In genomic region chr2:45782968-45783367, GRCh38 we compare ENCODE assay signal across 23 cellular contexts.
DNase-seq lines count a peak whose midpoint lies in the region; ATAC-seq and TF ChIP-seq lines count a peak whose summit lies in the region.
"Had no signal": no experiment of that assay in that cellular context is flagged by ENCODE, and none has a peak within 500 bp of the region (broad histone marks: within the 10 kb centered on the region; RNA-seq: fewer than 3 reads in every experiment).

No MANE protein-coding gene starts in this region.

- no peak overlapping the region for H3K4me2 ChIP-seq in GM23248 (ENCODE audit: unreplicated experiment)

- H3K4me3 ChIP-seq in GM23248: no peak overlapping the region
- H3K4me3 ChIP-seq: ascending aorta, lung, sigmoid colon, vagina had no signal

- no peak overlapping the region for H2AFZ ChIP-seq in GM23248

- no peak overlapping the region for H3K4me3 Mint-ChIP-seq in stimulated activated memory B cell treated with anti-CD40 and anti-IgM and Interleukin-4, amounts not matched to agents 10 μg/mL and 1 μg/mL and 100 μg/mL, for 72 hours
- no peak overlapping the region for H3K4me3 Mint-ChIP-seq in HFFc6
- H3K4me3 Mint-ChIP-seq: activated CD4-positive, alpha-beta T cell treated with anti-CD3 and anti-CD28 coated beads for 36 hours; activated naive CD8-positive, alpha-beta T cell treated with anti-CD3 and anti-CD28 coated beads, Interleukin-2, amount 10 ng/mL, durations not matched to agents 7 days and 5 days; CD8-positive, alpha-beta memory T cell; central memory CD8-positive, alpha-beta T cell; H9 had no signal

- in situ Hi-C loops in GM23248 (cut with MboI): no loop called here

- no peak for ATAC-seq in stimulated activated memory B cell treated with anti-CD40 and anti-IgM and Interleukin-4, amounts not matched to agents 10 μg/mL and 1 μg/mL and 100 μg/mL, for 72 hours
- no peak for ATAC-seq in GM21717 (IDR thresholded peaks at IDR 0.05; ENCODE audit: unreplicated experiment)
- ATAC-seq: activated CD4-positive, alpha-beta T cell treated with anti-CD3 and anti-CD28 coated beads for 36 hours had no signal

- H3K27ac ChIP-seq in caudate nucleus (ENCODE audit: low read depth, low read length) (peak overlapping the region; percentile 29), GM23248 (no peak overlapping the region)
- H3K27ac ChIP-seq: 22Rv1, ascending aorta, vagina had no signal

- 70 to 74% methylated on average over 4 of the region's 4 CpGs for WGBS in GM23248 (ENCODE audit: low coverage in 1 of 2, low lambda C conversion rate in 2 of 2, missing lambda C conversion rate in 2 of 2), 2 experiments

- H3K36me3 ChIP-seq in GM23248 (ENCODE audit: low read depth): no peaks in the 10 kb centered on the region
- H3K36me3 ChIP-seq: ascending aorta, sigmoid colon, vagina had no signal

- peaks cover 71% of the 10 kb centered on the region for H3K79me2 ChIP-seq in GM23248 (ENCODE audit: insufficient read depth)

- H3K36me3 Mint-ChIP-seq in stimulated activated memory B cell treated with anti-CD40 and anti-IgM and Interleukin-4, amounts not matched to agents 10 μg/mL and 1 μg/mL and 100 μg/mL, for 72 hours: peaks cover 11% of the 10 kb centered on the region
- H3K36me3 Mint-ChIP-seq in HFFc6 (ENCODE audit: low read depth): no peaks in the 10 kb centered on the region
- H3K36me3 Mint-ChIP-seq: activated naive CD8-positive, alpha-beta T cell treated with anti-CD3 and anti-CD28 coated beads, Interleukin-2, amount 10 ng/mL, durations not matched to agents 7 days and 5 days; CD8-positive, alpha-beta memory T cell had no signal

- no peaks in the 10 kb centered on the region for H3F3A ChIP-seq in GM23248 (ENCODE audit: insufficient read depth)

- H3K9me3 Mint-ChIP-seq in stimulated activated memory B cell treated with anti-CD40 and anti-IgM and Interleukin-4, amounts not matched to agents 10 μg/mL and 1 μg/mL and 100 μg/mL, for 72 hours: no peaks in the 10 kb centered on the region
- no peaks in the 10 kb centered on the region for H3K9me3 Mint-ChIP-seq in HFFc6
- H3K9me3 Mint-ChIP-seq: activated naive CD8-positive, alpha-beta T cell treated with anti-CD3 and anti-CD28 coated beads, Interleukin-2, amount 10 ng/mL, durations not matched to agents 7 days and 5 days; CD8-positive, alpha-beta memory T cell; central memory CD8-positive, alpha-beta T cell; H9 had no signal

- no peaks in the 10 kb centered on the region for H3K27me3 ChIP-seq in GM23248 (replicated peaks; ENCODE audit: insufficient read depth)
- H3K27me3 ChIP-seq: ascending aorta, sigmoid colon, vagina had no signal

- no peak overlapping the region for H3K9ac ChIP-seq in GM23248

- no peak for TF ChIP-seq CTCF in HFFc6 (IDR thresholded peaks at IDR 0.05)

- H3K9me2 ChIP-seq in GM23248 (ENCODE audit: insufficient read depth): no peaks in the 10 kb centered on the region

- peaks cover 46% of the 10 kb centered on the region for H3K4me1 Mint-ChIP-seq in stimulated activated memory B cell treated with anti-CD40 and anti-IgM and Interleukin-4, amounts not matched to agents 10 μg/mL and 1 μg/mL and 100 μg/mL, for 72 hours
- H3K4me1 Mint-ChIP-seq in HFFc6 (ENCODE audit: low read depth): peaks cover 12% of the 10 kb centered on the region

- H3K27ac Mint-ChIP-seq in stimulated activated memory B cell treated with anti-CD40 and anti-IgM and Interleukin-4, amounts not matched to agents 10 μg/mL and 1 μg/mL and 100 μg/mL, for 72 hours: peak overlapping the region; percentile 60
- H3K27ac Mint-ChIP-seq in HFFc6: no peak overlapping the region
- H3K27ac Mint-ChIP-seq: activated CD4-positive, alpha-beta T cell treated with anti-CD3 and anti-CD28 coated beads for 36 hours; activated naive CD8-positive, alpha-beta T cell treated with anti-CD3 and anti-CD28 coated beads, Interleukin-2, amount 10 ng/mL, durations not matched to agents 7 days and 5 days; H9 had no signal

- peak; percentile 19 for DNase-seq in NCI-H146 (lab: John Stamatoyannopoulos, UW)
- DNase-seq in NCI-H146 treated with DMSO at 0.1 percent for 48 hours (lab: John Stamatoyannopoulos, UW; ENCODE audit: unreplicated experiment): no peak
- peak in 24 of 61 donors; percentile 5 to 59 (median 23) for DNase-seq in caudate nucleus (lab: John Stamatoyannopoulos, UW)
- DNase-seq in inferior parietal cortex (ENCODE audit: extremely low spot score): peak; percentile 41
- no peak for DNase-seq in HFFc6
- no peak for DNase-seq in GM23248
- DNase-seq: activated CD4-positive, alpha-beta T cell treated with anti-CD3 and anti-CD28 coated beads for 36 hours; activated naive CD8-positive, alpha-beta T cell treated with anti-CD3 and anti-CD28 coated beads, Interleukin-2, amount 10 ng/mL, durations not matched to agents 7 days and 5 days; activated T-cell treated with anti-CD3 and anti-CD28 coated beads for 4 hours; CD8-positive, alpha-beta memory T cell; GF-D8; H9; KBM-7; NCI-H1436 treated with DMSO at 0.1 percent for 48 hours; stimulated activated naive CD4-positive, alpha-beta T cell had no signal

- H3K9me3 ChIP-seq in GM23248 (ENCODE audit: low read depth): no peaks in the 10 kb centered on the region
- H3K9me3 ChIP-seq: ascending aorta, sigmoid colon, vagina had no signal

- H3K4me1 ChIP-seq in GM23248 (ENCODE audit: insufficient read depth): no peaks in the 10 kb centered on the region
- H3K4me1 ChIP-seq: ascending aorta had no signal

- no peaks in the 10 kb centered on the region; the same call in 1 of the 2 replicates for H4K20me1 ChIP-seq in GM23248 (ENCODE audit: insufficient read depth)

- H3K27me3 Mint-ChIP-seq in stimulated activated memory B cell treated with anti-CD40 and anti-IgM and Interleukin-4, amounts not matched to agents 10 μg/mL and 1 μg/mL and 100 μg/mL, for 72 hours: no peaks in the 10 kb centered on the region
- H3K27me3 Mint-ChIP-seq in HFFc6 (ENCODE audit: insufficient read depth): no peaks in the 10 kb centered on the region; the same call in 1 of the 2 replicates
- H3K27me3 Mint-ChIP-seq: activated CD4-positive, alpha-beta T cell treated with anti-CD3 and anti-CD28 coated beads for 36 hours; activated naive CD8-positive, alpha-beta T cell treated with anti-CD3 and anti-CD28 coated beads, Interleukin-2, amount 10 ng/mL, durations not matched to agents 7 days and 5 days; central memory CD8-positive, alpha-beta T cell had no signal

Comparison
In these comparisons a context has a peak if more than half of its experiments do, and no peak if none do; other contexts are left out.
1. DNase-seq: peak in NCI-H146 (single experiment) and inferior parietal cortex (single experiment); none in NCI-H146 treated with DMSO at 0.1 percent for 48 hours (single experiment), HFFc6 (single experiment) and GM23248 (single experiment).